1 cellular context compared by ENCODE assay signal in the genomic region with DNA sequence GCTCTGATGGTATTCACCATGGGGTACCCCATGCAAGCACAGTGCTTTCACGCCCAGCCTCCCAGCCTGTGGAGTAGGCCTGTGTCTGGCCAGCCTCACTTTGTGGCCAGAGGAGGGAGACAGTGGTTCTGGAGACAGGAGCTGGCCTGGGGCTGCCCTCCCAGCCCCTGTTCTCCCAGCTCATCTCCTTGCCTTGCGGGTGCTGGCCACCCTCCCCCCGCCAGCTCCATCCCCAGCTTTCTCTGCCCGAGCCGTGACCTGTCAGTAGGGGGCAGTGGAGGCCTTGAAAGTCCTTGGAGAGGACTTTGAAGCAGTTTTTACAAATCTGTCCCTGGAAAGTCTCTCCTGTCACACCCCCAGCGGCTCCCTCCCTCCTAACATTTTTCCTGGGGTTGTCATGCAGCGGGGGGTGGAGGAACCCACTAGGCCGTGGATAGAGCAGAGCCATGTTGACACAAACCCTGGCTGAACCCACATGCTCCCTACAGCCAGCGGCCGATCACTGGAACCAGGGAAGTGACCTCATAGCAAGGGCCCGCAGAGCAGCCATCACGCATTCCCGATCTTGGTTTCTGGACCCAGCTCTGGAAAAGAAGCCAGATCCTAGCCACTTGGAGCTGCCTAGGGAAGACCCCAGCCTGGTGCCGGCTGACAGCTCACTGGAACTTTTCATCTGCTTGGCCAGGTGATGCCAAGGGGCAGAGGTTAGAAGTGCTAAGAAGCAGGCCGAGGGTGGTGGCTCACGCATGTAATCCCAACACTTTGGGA.
TF ChIP-seq lines count a peak whose summit lies in the region.

No MANE protein-coding gene starts in this region.

TF ChIP-seq in K562, 482 proteins besides CTCF, POLR2A, EP300 and RAD21 (continued from another document):
- peak; percentile 42; the same call in 1 of the 2 replicates for TF ChIP-seq KLF16 (IDR thresholded peaks at IDR 0.05)
- 0 out of 2 replicates have a peak, but pooled peaks have one; percentile 27 for TF ChIP-seq RB1 (IDR thresholded peaks at IDR 0.05; ENCODE audit: low read depth)
- 0 out of 2 replicates have a peak, but pooled peaks have one; percentile 58 for TF ChIP-seq CEBPB (tag; IDR thresholded peaks at IDR 0.05)
- peak in 1 of 2 experiments; percentile 69; a peak in 2 of 4 replicates for TF ChIP-seq RCOR1 (IDR thresholded peaks at IDR 0.05; ENCODE audit: borderline replicate concordance in 1 of 2, low read depth in 2 of 2, low read length in 2 of 2)
- peak; percentile 16; the same call in 1 of the 2 replicates for TF ChIP-seq ARID2 (IDR thresholded peaks at IDR 0.05)
- TF ChIP-seq JUN (IDR thresholded peaks at IDR 0.05; ENCODE audit: borderline replicate concordance, low read depth, low read length): 0 out of 2 replicates have a peak, but pooled peaks have one; percentile 51
- no peak for TF ChIP-seq JUN (CRISPR knock-in tag; IDR thresholded peaks at IDR 0.05; ENCODE audit: borderline replicate concordance)
- TF ChIP-seq MYC (IDR thresholded peaks at IDR 0.05; ENCODE audit: low read depth, low read length): peak; percentile 38; the same call in 1 of the 2 replicates
- TF ChIP-seq MYC (CRISPR knock-in tag; IDR thresholded peaks at IDR 0.05; ENCODE audit: borderline replicate concordance, low read depth): no peak
- TF ChIP-seq, protein P1, sequence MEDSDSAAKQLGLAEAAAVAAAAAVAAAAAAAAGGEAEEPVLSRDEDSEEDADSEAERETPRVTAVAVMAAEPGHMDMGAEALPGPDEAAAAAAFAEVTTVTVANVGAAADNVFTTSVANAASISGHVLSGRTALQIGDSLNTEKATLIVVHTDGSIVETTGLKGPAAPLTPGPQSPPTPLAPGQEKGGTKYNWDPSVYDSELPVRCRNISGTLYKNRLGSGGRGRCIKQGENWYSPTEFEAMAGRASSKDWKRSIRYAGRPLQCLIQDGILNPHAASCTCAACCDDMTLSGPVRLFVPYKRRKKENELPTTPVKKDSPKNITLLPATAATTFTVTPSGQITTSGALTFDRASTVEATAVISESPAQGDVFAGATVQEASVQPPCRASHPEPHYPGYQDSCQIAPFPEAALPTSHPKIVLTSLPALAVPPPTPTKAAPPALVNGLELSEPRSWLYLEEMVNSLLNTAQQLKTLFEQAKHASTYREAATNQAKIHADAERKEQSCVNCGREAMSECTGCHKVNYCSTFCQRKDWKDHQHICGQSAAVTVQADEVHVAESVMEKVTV (CRISPR knock-in tag; IDR thresholded peaks at IDR 0.05): peak; percentile 67
- TF ChIP-seq SMC3 (conservative IDR thresholded peaks at IDR 0.05; ENCODE audit: insufficient read depth, low read depth, low read length): peak; percentile 59
- TF ChIP-seq FOXJ2 (tag; IDR thresholded peaks at IDR 0.05): no peak
- TF ChIP-seq ESRRA (IDR thresholded peaks at IDR 0.05; ENCODE audit: borderline replicate concordance, low read depth): peak; percentile 8; the same call in 1 of the 2 replicates
- 0 out of 4 replicates have a peak, but pooled peaks of 1 of the 2 experiments have one; percentile 32 for TF ChIP-seq FOXA3 (CRISPR knock-in tag; conservative IDR thresholded peaks at IDR 0.05 in 1 of 2, IDR thresholded peaks at IDR 0.05 in 1 of 2)
- no peak for TF ChIP-seq RNF2 (IDR thresholded peaks at IDR 0.05)
- peak; percentile 62 for TF ChIP-seq CTBP1 (IDR thresholded peaks at IDR 0.05; ENCODE audit: borderline replicate concordance)
- peak; percentile 33; the same call in 1 of the 2 replicates for TF ChIP-seq ZBTB7A (IDR thresholded peaks at IDR 0.05; ENCODE audit: borderline replicate concordance, control insufficient read depth, low read depth, low read length)
- TF ChIP-seq, protein P2, sequence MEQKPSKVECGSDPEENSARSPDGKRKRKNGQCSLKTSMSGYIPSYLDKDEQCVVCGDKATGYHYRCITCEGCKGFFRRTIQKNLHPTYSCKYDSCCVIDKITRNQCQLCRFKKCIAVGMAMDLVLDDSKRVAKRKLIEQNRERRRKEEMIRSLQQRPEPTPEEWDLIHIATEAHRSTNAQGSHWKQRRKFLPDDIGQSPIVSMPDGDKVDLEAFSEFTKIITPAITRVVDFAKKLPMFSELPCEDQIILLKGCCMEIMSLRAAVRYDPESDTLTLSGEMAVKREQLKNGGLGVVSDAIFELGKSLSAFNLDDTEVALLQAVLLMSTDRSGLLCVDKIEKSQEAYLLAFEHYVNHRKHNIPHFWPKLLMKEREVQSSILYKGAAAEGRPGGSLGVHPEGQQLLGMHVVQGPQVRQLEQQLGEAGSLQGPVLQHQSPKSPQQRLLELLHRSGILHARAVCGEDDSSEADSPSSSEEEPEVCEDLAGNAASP (IDR thresholded peaks at IDR 0.05): no peak
- TF ChIP-seq ZNF79 (CRISPR knock-in tag; IDR thresholded peaks at IDR 0.05; ENCODE audit: low read depth): no peak
- 0 out of 2 replicates have a peak, but pooled peaks have one; percentile 21 for TF ChIP-seq CREM (IDR thresholded peaks at IDR 0.05; ENCODE audit: low read depth)
- TF ChIP-seq GABPB1 (CRISPR knock-in tag; IDR thresholded peaks at IDR 0.05): 0 out of 2 replicates have a peak, but pooled peaks have one; percentile 47
- TF ChIP-seq, protein P3, sequence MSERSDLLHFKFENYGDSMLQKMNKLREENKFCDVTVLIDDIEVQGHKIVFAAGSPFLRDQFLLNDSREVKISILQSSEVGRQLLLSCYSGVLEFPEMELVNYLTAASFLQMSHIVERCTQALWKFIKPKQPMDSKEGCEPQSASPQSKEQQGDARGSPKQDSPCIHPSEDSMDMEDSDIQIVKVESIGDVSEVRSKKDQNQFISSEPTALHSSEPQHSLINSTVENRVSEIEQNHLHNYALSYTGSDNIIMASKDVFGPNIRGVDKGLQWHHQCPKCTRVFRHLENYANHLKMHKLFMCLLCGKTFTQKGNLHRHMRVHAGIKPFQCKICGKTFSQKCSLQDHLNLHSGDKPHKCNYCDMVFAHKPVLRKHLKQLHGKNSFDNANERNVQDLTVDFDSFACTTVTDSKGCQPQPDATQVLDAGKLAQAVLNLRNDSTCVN (CRISPR knock-in tag; IDR thresholded peaks at IDR 0.05): no peak
- peak; percentile 73; the same call in 1 of the 2 replicates for TF ChIP-seq XRCC5 (IDR thresholded peaks at IDR 0.05; ENCODE audit: low read depth, low read length)
- TF ChIP-seq YY1 (IDR thresholded peaks at IDR 0.05; ENCODE audit: borderline replicate concordance in 1 of 3, control insufficient read depth in 1 of 3, extremely low read depth in 1 of 3, insufficient read depth in 3 of 3, insufficient read length in 1 of 3, insufficient replicate concordance in 2 of 3, low read depth in 1 of 3, low read length in 2 of 3): no peak
- TF ChIP-seq, protein P4, sequence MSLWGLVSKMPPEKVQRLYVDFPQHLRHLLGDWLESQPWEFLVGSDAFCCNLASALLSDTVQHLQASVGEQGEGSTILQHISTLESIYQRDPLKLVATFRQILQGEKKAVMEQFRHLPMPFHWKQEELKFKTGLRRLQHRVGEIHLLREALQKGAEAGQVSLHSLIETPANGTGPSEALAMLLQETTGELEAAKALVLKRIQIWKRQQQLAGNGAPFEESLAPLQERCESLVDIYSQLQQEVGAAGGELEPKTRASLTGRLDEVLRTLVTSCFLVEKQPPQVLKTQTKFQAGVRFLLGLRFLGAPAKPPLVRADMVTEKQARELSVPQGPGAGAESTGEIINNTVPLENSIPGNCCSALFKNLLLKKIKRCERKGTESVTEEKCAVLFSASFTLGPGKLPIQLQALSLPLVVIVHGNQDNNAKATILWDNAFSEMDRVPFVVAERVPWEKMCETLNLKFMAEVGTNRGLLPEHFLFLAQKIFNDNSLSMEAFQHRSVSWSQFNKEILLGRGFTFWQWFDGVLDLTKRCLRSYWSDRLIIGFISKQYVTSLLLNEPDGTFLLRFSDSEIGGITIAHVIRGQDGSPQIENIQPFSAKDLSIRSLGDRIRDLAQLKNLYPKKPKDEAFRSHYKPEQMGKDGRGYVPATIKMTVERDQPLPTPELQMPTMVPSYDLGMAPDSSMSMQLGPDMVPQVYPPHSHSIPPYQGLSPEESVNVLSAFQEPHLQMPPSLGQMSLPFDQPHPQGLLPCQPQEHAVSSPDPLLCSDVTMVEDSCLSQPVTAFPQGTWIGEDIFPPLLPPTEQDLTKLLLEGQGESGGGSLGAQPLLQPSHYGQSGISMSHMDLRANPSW (CRISPR knock-in tag; IDR thresholded peaks at IDR 0.05): no peak
- TF ChIP-seq, protein P5, sequence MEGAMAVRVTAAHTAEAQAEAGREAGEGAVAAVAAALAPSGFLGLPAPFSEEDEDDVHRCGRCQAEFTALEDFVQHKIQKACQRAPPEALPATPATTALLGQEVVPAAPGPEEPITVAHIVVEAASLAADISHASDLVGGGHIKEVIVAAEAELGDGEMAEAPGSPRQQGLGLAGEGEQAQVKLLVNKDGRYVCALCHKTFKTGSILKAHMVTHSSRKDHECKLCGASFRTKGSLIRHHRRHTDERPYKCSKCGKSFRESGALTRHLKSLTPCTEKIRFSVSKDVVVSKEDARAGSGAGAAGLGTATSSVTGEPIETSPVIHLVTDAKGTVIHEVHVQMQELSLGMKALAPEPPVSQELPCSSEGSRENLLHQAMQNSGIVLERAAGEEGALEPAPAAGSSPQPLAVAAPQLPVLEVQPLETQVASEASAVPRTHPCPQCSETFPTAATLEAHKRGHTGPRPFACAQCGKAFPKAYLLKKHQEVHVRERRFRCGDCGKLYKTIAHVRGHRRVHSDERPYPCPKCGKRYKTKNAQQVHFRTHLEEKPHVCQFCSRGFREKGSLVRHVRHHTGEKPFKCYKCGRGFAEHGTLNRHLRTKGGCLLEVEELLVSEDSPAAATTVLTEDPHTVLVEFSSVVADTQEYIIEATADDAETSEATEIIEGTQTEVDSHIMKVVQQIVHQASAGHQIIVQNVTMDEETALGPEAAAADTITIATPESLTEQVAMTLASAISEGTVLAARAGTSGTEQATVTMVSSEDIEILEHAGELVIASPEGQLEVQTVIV (CRISPR knock-in tag; IDR thresholded peaks at IDR 0.05; ENCODE audit: borderline replicate concordance): no peak
- no peak for TF ChIP-seq U2AF1 (optimal IDR thresholded peaks at IDR 0.05; ENCODE audit: low read depth, low read length)
- peak in 1 of 2 experiments; percentile 29; a peak in 1 of 4 replicates for TF ChIP-seq KDM1A (IDR thresholded peaks at IDR 0.05)
- peak in 1 of 2 experiments; percentile 84; a peak in 2 of 4 replicates for TF ChIP-seq MAZ (CRISPR knock-in tag; conservative IDR thresholded peaks at IDR 0.05 in 1 of 2, IDR thresholded peaks at IDR 0.05 in 1 of 2)
